9 cellular contexts compared by ENCODE assay signal in the genomic region with DNA sequence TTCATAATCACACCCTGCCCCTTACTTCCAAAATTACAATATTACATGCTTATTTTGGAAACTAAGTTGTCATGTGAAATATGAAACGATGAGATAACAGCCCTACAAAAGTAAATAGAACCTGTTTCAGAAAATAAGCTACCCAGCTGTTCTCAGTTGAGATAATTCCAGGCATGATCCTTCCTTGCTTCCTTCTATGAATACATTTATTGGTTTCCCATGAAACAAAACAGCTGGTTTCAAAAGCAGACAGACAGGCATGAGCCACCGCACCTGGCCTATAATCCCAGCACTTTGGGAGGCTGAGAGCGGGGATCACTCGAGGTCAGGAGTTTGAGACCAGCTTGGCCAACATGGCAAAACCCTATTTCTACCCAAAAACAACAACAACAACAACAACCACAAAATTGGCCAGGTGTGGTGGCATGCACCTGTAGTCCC.
DNase-seq lines count a peak whose midpoint lies in the region; ATAC-seq, FAIRE-seq and TF ChIP-seq lines count a peak whose summit lies in the region.
"Had no signal": no experiment of that assay in that cellular context is flagged by ENCODE, and none has a peak within 500 bp of the region (broad histone marks: within the 10 kb centered on the region; RNA-seq: fewer than 3 reads in every experiment).

No MANE protein-coding gene starts in this region.

- CTCF ChIA-PET in CD8-positive, alpha-beta T cell (lab: Charles Lee) = interaction anchor here (5.0 kb wide), 1 partner anchor 172 kb away, joined by 27 read pairs; no protein-coding TSS in a partner anchor

- no peak overlapping the region for H3K4me2 ChIP-seq in osteoblast (ENCODE audit: insufficient read depth, low read length)

- TF ChIP-seq CTCF in CD8-positive, alpha-beta T cell (IDR thresholded peaks at IDR 0.05) = no peak
- no peak for TF ChIP-seq CTCF in osteoblast (IDR thresholded peaks at IDR 0.05; ENCODE audit: extremely low read depth, low read depth, low read length)
- TF ChIP-seq CTCF in Peyer's patch (IDR thresholded peaks at IDR 0.05) = no peak

- FAIRE-seq in GM19239 (lab: Jason Lieb, UNC) = peak; percentile 44
- FAIRE-seq: HepG2 had no signal

- DNase-seq in CD8-positive, alpha-beta T cell = no peak
- no peak for DNase-seq in GM19239 (ENCODE audit: insufficient read length, low spot score)
- no peak for DNase-seq in activated naive CD8-positive, alpha-beta T cell treated with anti-CD3 and anti-CD28 coated beads, Interleukin-2, amount 50 U/mL, for 24 hours
- DNase-seq in osteoblast (ENCODE audit: insufficient read length, low spot score, missing footprints) = no peak
- no peak for DNase-seq in Peyer's patch
- DNase-seq in medulla oblongata (ENCODE audit: extremely low spot score) = no peak

- TF ChIP-seq POLR2A in Peyer's patch (IDR thresholded peaks at IDR 0.05) = no peak

- peak overlapping the region; percentile 81 for H3K27ac Mint-ChIP-seq in CD8-positive, alpha-beta T cell
- peak overlapping the region; percentile 76 for H3K27ac Mint-ChIP-seq in activated naive CD8-positive, alpha-beta T cell treated with anti-CD3 and anti-CD28 coated beads, Interleukin-2, amount 50 U/mL, for 24 hours

- H3K36me3 Mint-ChIP-seq in CD8-positive, alpha-beta T cell = peaks cover 21% of the 10 kb centered on the region
- peaks cover 32% of the 10 kb centered on the region for H3K36me3 Mint-ChIP-seq in activated naive CD8-positive, alpha-beta T cell treated with anti-CD3 and anti-CD28 coated beads, Interleukin-2, amount 50 U/mL, for 24 hours (ENCODE audit: low read depth)

- no peak overlapping the region for H3K4me3 Mint-ChIP-seq in CD8-positive, alpha-beta T cell
- H3K4me3 Mint-ChIP-seq in activated naive CD8-positive, alpha-beta T cell treated with anti-CD3 and anti-CD28 coated beads, Interleukin-2, amount 50 U/mL, for 24 hours = no peak overlapping the region

- H3K36me3 ChIP-seq in CD8-positive, alpha-beta T cell (ENCODE audit: insufficient read depth, low read length) = no peaks in the 10 kb centered on the region
- H3K36me3 ChIP-seq in osteoblast (ENCODE audit: insufficient read depth, low read length) (no peaks in the 10 kb centered on the region), Peyer's patch (no peaks in the 10 kb centered on the region)
- H3K36me3 ChIP-seq: breast epithelium had no signal

- H3K4me1 Mint-ChIP-seq in CD8-positive, alpha-beta T cell (ENCODE audit: low read depth) = peaks cover 81% of the 10 kb centered on the region
- peaks cover 91% of the 10 kb centered on the region for H3K4me1 Mint-ChIP-seq in activated naive CD8-positive, alpha-beta T cell treated with anti-CD3 and anti-CD28 coated beads, Interleukin-2, amount 50 U/mL, for 24 hours

- H3K27ac ChIP-seq in CD8-positive, alpha-beta T cell (ENCODE audit: low read depth, low read length) = no peak overlapping the region
- H3K27ac ChIP-seq in osteoblast (ENCODE audit: low read depth, low read length) = peak overlapping the region; percentile 99
- H3K27ac ChIP-seq in Peyer's patch = peak overlapping the region in 1 of 4 donors; percentile 55

- no peaks in the 10 kb centered on the region for H3K27me3 Mint-ChIP-seq in CD8-positive, alpha-beta T cell (ENCODE audit: low read depth)
- no peaks in the 10 kb centered on the region for H3K27me3 Mint-ChIP-seq in activated naive CD8-positive, alpha-beta T cell treated with anti-CD3 and anti-CD28 coated beads, Interleukin-2, amount 50 U/mL, for 24 hours

- no peaks in the 10 kb centered on the region for H3K9me3 ChIP-seq in CD8-positive, alpha-beta T cell (ENCODE audit: low read length)
- H3K9me3 ChIP-seq in osteoblast (ENCODE audit: low read depth, low read length) (no peaks in the 10 kb centered on the region), Peyer's patch (no peaks in the 10 kb centered on the region)
- H3K9me3 ChIP-seq: breast epithelium had no signal

- H3K4me1 ChIP-seq in CD8-positive, alpha-beta T cell (ENCODE audit: insufficient read depth, low read length) = peaks cover 45% of the 10 kb centered on the region
- H3K4me1 ChIP-seq in osteoblast (ENCODE audit: insufficient read depth, low read length) (peaks cover 64% of the 10 kb centered on the region), Peyer's patch (peaks cover 14 to 73% (median 39%) of the 10 kb centered on the region in 4 donors)

- no peak for ATAC-seq in CD8-positive, alpha-beta T cell
- no peak for ATAC-seq in activated naive CD8-positive, alpha-beta T cell treated with anti-CD3 and anti-CD28 coated beads, Interleukin-2, amount 50 U/mL, for 24 hours
- no peak for ATAC-seq in GM18858 (IDR thresholded peaks at IDR 0.05; ENCODE audit: unreplicated experiment)
- ATAC-seq: HepG2 had no signal

- H3K79me2 ChIP-seq in osteoblast (ENCODE audit: insufficient read depth, low read length) = peaks cover 89% of the 10 kb centered on the region

- no peaks in the 10 kb centered on the region for H3K27me3 ChIP-seq in CD8-positive, alpha-beta T cell (ENCODE audit: insufficient read depth, low read length)
- H3K27me3 ChIP-seq in osteoblast (ENCODE audit: insufficient read depth, low read length) (no peaks in the 10 kb centered on the region), Peyer's patch (no peaks in the 10 kb centered on the region)
- H3K27me3 ChIP-seq: breast epithelium had no signal

- intact Hi-C loops in CD8-positive, alpha-beta T cell (cut with DNase I, micrococcal nuclease) = loop anchor here in 1 of 2 experiments (5.0 kb wide), 1 partner anchor 41 kb away; no protein-coding TSS in a partner anchor

- H4K20me1 ChIP-seq in osteoblast (ENCODE audit: insufficient read depth, low read length) = peaks cover 11% of the 10 kb centered on the region

- no peak overlapping the region for H2AFZ ChIP-seq in osteoblast (ENCODE audit: low read length)

- POLR2A ChIA-PET in CD8-positive, alpha-beta T cell (lab: Charles Lee) = interaction anchor here (0.6 to 0.9 kb wide), 2 partner anchors 27 to 519 kb away, joined by 3 read pairs; no protein-coding TSS in a partner anchor

- H3K4me3 ChIP-seq in CD8-positive, alpha-beta T cell (ENCODE audit: low read depth, low read length) = no peak overlapping the region
- H3K4me3 ChIP-seq in osteoblast (ENCODE audit: insufficient read depth, low read length) = no peak overlapping the region
- no peak overlapping the region for H3K4me3 ChIP-seq in Peyer's patch
- H3K4me3 ChIP-seq: breast epithelium had no signal

- H3K9me3 Mint-ChIP-seq in CD8-positive, alpha-beta T cell = no peaks in the 10 kb centered on the region
- no peaks in the 10 kb centered on the region for H3K9me3 Mint-ChIP-seq in activated naive CD8-positive, alpha-beta T cell treated with anti-CD3 and anti-CD28 coated beads, Interleukin-2, amount 50 U/mL, for 24 hours
